In the genomic region with DNA sequence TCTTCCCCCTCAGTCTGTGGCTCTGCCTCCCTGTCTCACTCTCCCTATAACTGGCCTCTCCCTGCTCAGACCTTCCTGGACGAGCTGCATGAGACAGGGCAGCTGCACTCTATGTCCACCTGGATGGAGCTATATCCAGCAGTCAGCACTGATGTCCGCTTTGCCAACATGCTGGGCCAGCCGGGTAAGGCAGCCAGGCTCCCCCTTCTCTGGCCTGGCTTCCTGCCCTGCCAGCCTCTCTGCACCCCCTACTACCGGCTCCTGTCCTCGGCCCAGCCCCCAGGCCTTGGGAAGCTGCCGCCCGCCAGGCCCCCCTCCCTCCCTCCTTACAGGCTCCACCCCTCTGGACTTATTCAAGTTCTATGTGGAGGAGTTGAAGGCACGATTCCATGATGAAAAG, we compare ENCODE assay signal across 1 cellular context.
TF ChIP-seq lines count a peak whose summit lies in the region.

No MANE protein-coding gene starts in this region.

TF ChIP-seq in K562, 482 proteins besides CTCF, POLR2A, EP300 and RAD21:
- TF ChIP-seq POLR2G (IDR thresholded peaks at IDR 0.05; ENCODE audit: low read depth, low read length) (0 out of 2 replicates have a peak, but pooled peaks have one; percentile 16), THRAP3 (IDR thresholded peaks at IDR 0.05; ENCODE audit: borderline replicate concordance) (no peak), ZNF24 (IDR thresholded peaks at IDR 0.05) (no peak)
TF ChIP-seq in K562: peak in this region for 1.
